Comparison of ENCODE assay signal across 1 cellular context in the genomic region with DNA sequence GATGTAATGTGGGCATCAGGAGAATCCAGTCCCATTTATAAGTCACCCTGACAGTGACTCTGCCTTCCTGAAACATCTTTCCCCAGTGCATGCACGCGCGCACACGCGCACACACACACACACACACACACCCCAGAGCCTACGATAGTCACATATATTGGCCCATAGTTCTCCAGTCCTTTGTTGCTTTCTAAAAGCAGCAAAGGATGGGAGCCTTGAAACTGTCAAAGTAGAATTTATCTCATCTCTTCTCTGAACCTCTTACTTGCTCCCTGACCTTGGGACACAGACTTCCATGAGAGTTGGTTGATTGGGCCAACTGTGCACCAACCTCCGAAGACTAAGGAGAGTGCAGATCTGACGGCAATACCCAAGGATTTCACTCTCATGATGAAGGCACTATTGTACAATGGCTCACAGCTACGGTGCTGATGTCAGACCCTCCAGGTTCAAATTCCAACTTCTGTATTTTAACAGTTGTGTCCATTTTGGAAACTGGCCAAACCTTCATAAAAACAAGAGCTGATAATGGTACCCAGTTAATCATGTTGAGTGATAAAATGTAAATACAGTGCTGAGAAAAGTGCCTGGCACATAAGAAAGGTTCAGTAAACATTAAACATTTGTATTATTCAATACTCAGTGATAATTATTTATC.
TF ChIP-seq lines count a peak whose summit lies in the region.

No MANE protein-coding gene starts in this region.

TF ChIP-seq in HepG2, 621 proteins besides CTCF, POLR2A, EP300 and RAD21:
- no peak for TF ChIP-seq PRDM4 (CRISPR knock-in tag; IDR thresholded peaks at IDR 0.05; ENCODE audit: borderline replicate concordance)
- TF ChIP-seq KLF12 (CRISPR knock-in tag; IDR thresholded peaks at IDR 0.05; ENCODE audit: borderline replicate concordance): no peak
- no peak for TF ChIP-seq FOXK2 (IDR thresholded peaks at IDR 0.05)
- TF ChIP-seq, protein P1, sequence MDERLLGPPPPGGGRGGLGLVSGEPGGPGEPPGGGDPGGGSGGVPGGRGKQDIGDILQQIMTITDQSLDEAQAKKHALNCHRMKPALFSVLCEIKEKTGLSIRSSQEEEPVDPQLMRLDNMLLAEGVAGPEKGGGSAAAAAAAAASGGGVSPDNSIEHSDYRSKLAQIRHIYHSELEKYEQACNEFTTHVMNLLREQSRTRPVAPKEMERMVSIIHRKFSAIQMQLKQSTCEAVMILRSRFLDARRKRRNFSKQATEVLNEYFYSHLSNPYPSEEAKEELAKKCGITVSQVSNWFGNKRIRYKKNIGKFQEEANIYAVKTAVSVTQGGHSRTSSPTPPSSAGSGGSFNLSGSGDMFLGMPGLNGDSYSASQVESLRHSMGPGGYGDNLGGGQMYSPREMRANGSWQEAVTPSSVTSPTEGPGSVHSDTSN (CRISPR knock-in tag; IDR thresholded peaks at IDR 0.05): no peak
- no peak for TF ChIP-seq SP5 (CRISPR knock-in tag; IDR thresholded peaks at IDR 0.05; ENCODE audit: borderline replicate concordance, low read depth)
- no peak for TF ChIP-seq MATR3 (CRISPR knock-in tag; IDR thresholded peaks at IDR 0.05)
- no peak for TF ChIP-seq ZNF512B (CRISPR knock-in tag; IDR thresholded peaks at IDR 0.05; ENCODE audit: borderline replicate concordance)
- TF ChIP-seq ZNF746 (CRISPR knock-in tag; IDR thresholded peaks at IDR 0.05): no peak
- TF ChIP-seq PBX3 (CRISPR knock-in tag; IDR thresholded peaks at IDR 0.05; ENCODE audit: borderline replicate concordance): no peak
- no peak for TF ChIP-seq ZNF775 (CRISPR knock-in tag; IDR thresholded peaks at IDR 0.05; ENCODE audit: borderline replicate concordance)
- TF ChIP-seq IKZF1 (IDR thresholded peaks at IDR 0.05): no peak
- TF ChIP-seq MLXIP (CRISPR knock-in tag; IDR thresholded peaks at IDR 0.05; ENCODE audit: borderline replicate concordance): no peak
- no peak for TF ChIP-seq FIP1L1 (IDR thresholded peaks at IDR 0.05; ENCODE audit: borderline replicate concordance, insufficient read depth, low read depth, low read length)
- TF ChIP-seq BORCS8-MEF2B (CRISPR knock-in tag; IDR thresholded peaks at IDR 0.05): no peak
- TF ChIP-seq MXD4 (CRISPR knock-in tag; IDR thresholded peaks at IDR 0.05): no peak
TF ChIP-seq in HepG2: peak in this region for 0.
